ENCODE assay signal across 27 cellular contexts in genomic region chr1:80472145-80472544, GRCh38.
"Had no signal": no experiment of that assay in that cellular context is flagged by ENCODE, and none has a peak within 500 bp of the region (broad histone marks: within the 10 kb centered on the region; RNA-seq: fewer than 3 reads in every experiment).

No MANE protein-coding gene starts in this region.

- ATAC-seq: effector memory CD8-positive, alpha-beta T cell; esophagus mucosa; foreskin keratinocyte; gastrocnemius medialis; gastroesophageal sphincter; heart left ventricle; heart right ventricle had no signal

- H3K27me3 ChIP-seq: colonic mucosa, dorsolateral prefrontal cortex, esophagus muscularis mucosa, esophagus squamous epithelium, foreskin keratinocyte, gastrocnemius medialis, gastroesophageal sphincter, heart left ventricle, heart right ventricle had no signal

- H3K4me1 ChIP-seq: colonic mucosa, esophagus muscularis mucosa, esophagus squamous epithelium, foreskin keratinocyte, gastrocnemius medialis, gastroesophageal sphincter, heart left ventricle, heart right ventricle had no signal

- DNase-seq: colonic mucosa; cortex of kidney; dermis blood vessel endothelial cell; dorsolateral prefrontal cortex; effector CD4-positive, alpha-beta T cell; effector CD8-positive, alpha-beta T cell; effector memory CD4-positive, alpha-beta T cell; effector memory CD8-positive, alpha-beta T cell; endodermal cell; erythroblast; esophagus squamous epithelium; foreskin fibroblast; foreskin keratinocyte; foreskin melanocyte; gastrocnemius medialis; glutamatergic neuron; head of caudate nucleus; heart left ventricle; heart right ventricle had no signal

- FAIRE-seq: colon, endometrium, endothelial cell of umbilical vein, frontal cortex had no signal

- H3K9me3 ChIP-seq: colonic mucosa, esophagus muscularis mucosa, esophagus squamous epithelium, gastrocnemius medialis, gastroesophageal sphincter had no signal

- H3K36me3 ChIP-seq: colonic mucosa, esophagus muscularis mucosa, esophagus squamous epithelium, gastrocnemius medialis, gastroesophageal sphincter, heart left ventricle, heart right ventricle had no signal

- H3K4me3 ChIP-seq: colonic mucosa, dorsolateral prefrontal cortex, esophagus muscularis mucosa, esophagus squamous epithelium, gastrocnemius medialis, gastroesophageal sphincter, heart left ventricle, heart right ventricle had no signal

- H3K27ac ChIP-seq: colonic mucosa, dorsolateral prefrontal cortex, epithelial cell of prostate, esophagus muscularis mucosa, esophagus squamous epithelium, foreskin keratinocyte, gastrocnemius medialis, gastroesophageal sphincter, heart left ventricle, heart right ventricle had no signal
